ENCODE assay signal across 11 cellular contexts in the genomic region with DNA sequence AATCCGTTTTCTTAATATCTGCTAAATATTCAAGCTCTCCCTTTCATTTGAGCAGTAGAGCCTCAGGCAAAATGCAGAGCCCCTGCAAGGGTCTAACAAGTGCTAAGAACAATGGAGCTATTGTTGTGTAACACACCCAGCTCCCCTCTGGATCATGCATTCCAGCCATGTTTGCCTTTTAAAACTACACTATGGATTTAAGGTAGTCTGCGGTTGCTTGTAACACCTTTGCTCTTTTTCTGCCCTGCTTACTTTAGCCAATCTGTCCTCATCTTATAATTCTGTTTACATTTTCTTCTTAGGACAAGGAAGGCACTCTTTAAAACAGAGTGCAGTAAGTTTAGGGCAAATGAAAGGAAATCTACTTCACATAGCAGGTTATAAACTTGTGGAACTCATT. TPM values are rescaled to one million over a fixed set of nuclear protein-coding genes. Genes with fewer than 3 reads are reported as not detected.
DNase-seq lines count a peak whose midpoint lies in the region; ATAC-seq, FAIRE-seq and TF ChIP-seq lines count a peak whose summit lies in the region.
"Had no signal": no experiment of that assay in that cellular context is flagged by ENCODE, and none has a peak within 500 bp of the region (broad histone marks: within the 10 kb centered on the region; RNA-seq: fewer than 3 reads in every experiment).

No MANE protein-coding gene starts in this region.

- POLR2A ChIA-PET in activated CD4-positive, alpha-beta T cell treated with anti-CD3 and anti-CD28 coated beads for 36 hours (lab: Charles Lee), result no interaction called here

- no peak overlapping the region for H3K4me3 ChIP-seq in kidney (ENCODE audit: low read length in 2 of 2)
- H3K4me3 ChIP-seq: lung, SJSA1 had no signal

- ATAC-seq in activated CD4-positive, alpha-beta T cell treated with anti-CD3 and anti-CD28 coated beads for 36 hours, result no peak
- ATAC-seq in activated CD8-positive, alpha-beta memory T cell treated with anti-CD3 and anti-CD28 coated beads, Interleukin-2, amount 10 ng/mL, durations not matched to agents 7 days and 5 days, result no peak
- ATAC-seq in stimulated activated effector memory CD8-positive, alpha-beta T cell treated with anti-CD3 and anti-CD28 coated beads, Interleukin-12 subunit alpha, Interleukin-12 subunit beta, amount 100 ng/mL, for 72 hours, result no peak

- peak; percentile 43 for DNase-seq in activated CD4-positive, alpha-beta T cell treated with anti-CD3 and anti-CD28 coated beads, Interleukin-2, amount 10 ng/mL, durations not matched to agents 24 days and 14 days
- DNase-seq in activated CD4-positive, alpha-beta T cell treated with anti-CD3 and anti-CD28 coated beads for 36 hours, result no peak
- DNase-seq in kidney, result no peak
- peak; percentile 32 for DNase-seq in urothelium cell line (ENCODE audit: low spot score)
- no peak for DNase-seq in NCI-H2029 (lab: John Stamatoyannopoulos, UW)
- DNase-seq in activated CD8-positive, alpha-beta memory T cell treated with anti-CD3 and anti-CD28 coated beads, Interleukin-2, amount 10 ng/mL, durations not matched to agents 7 days and 5 days, result no peak
- no peak for DNase-seq in stimulated activated effector memory CD8-positive, alpha-beta T cell treated with anti-CD3 and anti-CD28 coated beads, Interleukin-12 subunit alpha, Interleukin-12 subunit beta, amount 100 ng/mL, for 72 hours (ENCODE audit: low spot score in 2 of 2)
- DNase-seq: activated T-cell treated with anti-CD3 and anti-CD28 coated beads, Interleukin-2, amount 50 U/mL, for 24 hours had no signal

- CTCF ChIA-PET in activated CD4-positive, alpha-beta T cell treated with anti-CD3 and anti-CD28 coated beads for 36 hours (lab: Charles Lee), result interaction anchor here (0.7 to 4.2 kb wide), 6 partner anchors 14 to 163 kb away, joined by 3 to 45 read pairs (median 4); no protein-coding TSS in a partner anchor
- CTCF ChIA-PET in activated CD8-positive, alpha-beta memory T cell treated with anti-CD3 and anti-CD28 coated beads, Interleukin-2, amount 10 ng/mL, durations not matched to agents 7 days and 5 days (lab: Charles Lee), result interaction anchor here (1.0 to 2.8 kb wide), 3 partner anchors 13 to 34 kb away, joined by 3 to 18 read pairs (median 5); no protein-coding TSS in a partner anchor

- no peak for TF ChIP-seq CTCF in VCaP (conservative IDR thresholded peaks at IDR 0.05)
- TF ChIP-seq CTCF in kidney (IDR thresholded peaks at IDR 0.05; ENCODE audit: borderline replicate concordance, extremely low read depth, insufficient read depth), result no peak

- no peaks in the 10 kb centered on the region for H3K36me3 Mint-ChIP-seq in activated CD4-positive, alpha-beta T cell treated with anti-CD3 and anti-CD28 coated beads, Interleukin-2, amount 10 ng/mL, durations not matched to agents 24 days and 14 days (ENCODE audit: low read depth)
- no peaks in the 10 kb centered on the region for H3K36me3 Mint-ChIP-seq in activated CD4-positive, alpha-beta T cell treated with anti-CD3 and anti-CD28 coated beads for 36 hours (ENCODE audit: low read depth)
- H3K36me3 Mint-ChIP-seq in activated CD8-positive, alpha-beta memory T cell treated with anti-CD3 and anti-CD28 coated beads, Interleukin-2, amount 10 ng/mL, durations not matched to agents 7 days and 5 days, result peaks cover 7% of the 10 kb centered on the region
- H3K36me3 Mint-ChIP-seq in stimulated activated effector memory CD8-positive, alpha-beta T cell treated with anti-CD3 and anti-CD28 coated beads, Interleukin-12 subunit alpha, Interleukin-12 subunit beta, amount 100 ng/mL, for 72 hours, result no peaks in the 10 kb centered on the region

- no peaks in the 10 kb centered on the region for H3K9me3 ChIP-seq in kidney (ENCODE audit: control insufficient read depth in 1 of 2, low read length in 2 of 2)
- H3K9me3 ChIP-seq: SJSA1 had no signal

- no peaks in the 10 kb centered on the region for H3K36me3 ChIP-seq in kidney (ENCODE audit: control insufficient read depth in 1 of 2, insufficient read depth in 2 of 2, low read length in 2 of 2)
- H3K36me3 ChIP-seq: SJSA1 had no signal

- no peaks in the 10 kb centered on the region for H3K27me3 Mint-ChIP-seq in activated CD4-positive, alpha-beta T cell treated with anti-CD3 and anti-CD28 coated beads, Interleukin-2, amount 10 ng/mL, durations not matched to agents 24 days and 14 days
- H3K27me3 Mint-ChIP-seq in activated CD4-positive, alpha-beta T cell treated with anti-CD3 and anti-CD28 coated beads for 36 hours, result no peaks in the 10 kb centered on the region
- H3K27me3 Mint-ChIP-seq in activated CD8-positive, alpha-beta memory T cell treated with anti-CD3 and anti-CD28 coated beads, Interleukin-2, amount 10 ng/mL, durations not matched to agents 7 days and 5 days, result no peaks in the 10 kb centered on the region
- H3K27me3 Mint-ChIP-seq: activated T-cell treated with anti-CD3 and anti-CD28 coated beads, Interleukin-2, amount 50 U/mL, for 24 hours had no signal

- no peaks in the 10 kb centered on the region for H3K9me3 Mint-ChIP-seq in activated CD4-positive, alpha-beta T cell treated with anti-CD3 and anti-CD28 coated beads, Interleukin-2, amount 10 ng/mL, durations not matched to agents 24 days and 14 days
- H3K9me3 Mint-ChIP-seq in activated CD4-positive, alpha-beta T cell treated with anti-CD3 and anti-CD28 coated beads for 36 hours (ENCODE audit: low read depth), result no peaks in the 10 kb centered on the region
- peaks cover 3% of the 10 kb centered on the region for H3K9me3 Mint-ChIP-seq in activated CD8-positive, alpha-beta memory T cell treated with anti-CD3 and anti-CD28 coated beads, Interleukin-2, amount 10 ng/mL, durations not matched to agents 7 days and 5 days (ENCODE audit: low read depth)
- no peaks in the 10 kb centered on the region for H3K9me3 Mint-ChIP-seq in stimulated activated effector memory CD8-positive, alpha-beta T cell treated with anti-CD3 and anti-CD28 coated beads, Interleukin-12 subunit alpha, Interleukin-12 subunit beta, amount 100 ng/mL, for 72 hours
- H3K9me3 Mint-ChIP-seq: activated T-cell treated with anti-CD3 and anti-CD28 coated beads, Interleukin-2, amount 50 U/mL, for 24 hours had no signal

- peak overlapping the region; percentile 77 for H3K27ac ChIP-seq in VCaP
- peak overlapping the region; percentile 36 to 56 for H3K27ac ChIP-seq in kidney (ENCODE audit: low read depth in 2 of 2, low read length in 2 of 2)

- no peak overlapping the region for H3K4me3 Mint-ChIP-seq in activated CD4-positive, alpha-beta T cell treated with anti-CD3 and anti-CD28 coated beads, Interleukin-2, amount 10 ng/mL, durations not matched to agents 24 days and 14 days
- H3K4me3 Mint-ChIP-seq in activated CD4-positive, alpha-beta T cell treated with anti-CD3 and anti-CD28 coated beads for 36 hours, result no peak overlapping the region
- H3K4me3 Mint-ChIP-seq in activated CD8-positive, alpha-beta memory T cell treated with anti-CD3 and anti-CD28 coated beads, Interleukin-2, amount 10 ng/mL, durations not matched to agents 7 days and 5 days, result no peak overlapping the region
- no peak overlapping the region for H3K4me3 Mint-ChIP-seq in stimulated activated effector memory CD8-positive, alpha-beta T cell treated with anti-CD3 and anti-CD28 coated beads, Interleukin-12 subunit alpha, Interleukin-12 subunit beta, amount 100 ng/mL, for 72 hours
- H3K4me3 Mint-ChIP-seq: activated T-cell treated with anti-CD3 and anti-CD28 coated beads, Interleukin-2, amount 50 U/mL, for 24 hours had no signal

- H3K4me1 Mint-ChIP-seq in activated CD4-positive, alpha-beta T cell treated with anti-CD3 and anti-CD28 coated beads, Interleukin-2, amount 10 ng/mL, durations not matched to agents 24 days and 14 days, result peaks cover 34% of the 10 kb centered on the region
- H3K4me1 Mint-ChIP-seq in activated CD4-positive, alpha-beta T cell treated with anti-CD3 and anti-CD28 coated beads for 36 hours, result peaks cover 47% of the 10 kb centered on the region
- peaks cover 37% of the 10 kb centered on the region for H3K4me1 Mint-ChIP-seq in activated CD8-positive, alpha-beta memory T cell treated with anti-CD3 and anti-CD28 coated beads, Interleukin-2, amount 10 ng/mL, durations not matched to agents 7 days and 5 days
- peaks cover 39% of the 10 kb centered on the region for H3K4me1 Mint-ChIP-seq in stimulated activated effector memory CD8-positive, alpha-beta T cell treated with anti-CD3 and anti-CD28 coated beads, Interleukin-12 subunit alpha, Interleukin-12 subunit beta, amount 100 ng/mL, for 72 hours

- no peak for FAIRE-seq in kidney (lab: Jason Lieb, UNC)
- no peak for FAIRE-seq in urothelium cell line (lab: Jason Lieb, UNC)

- intact Hi-C loops in activated CD4-positive, alpha-beta T cell treated with anti-CD3 and anti-CD28 coated beads, Interleukin-2, amount 10 ng/mL, durations not matched to agents 24 days and 14 days (cut with micrococcal nuclease), result no loop called here
- intact Hi-C loops in activated CD4-positive, alpha-beta T cell treated with anti-CD3 and anti-CD28 coated beads for 36 hours (cut with DNase I, micrococcal nuclease), result no loop called here
- intact Hi-C loops in kidney (cut with DNase I), result no loop called here

- peaks cover 12 to 29% of the 10 kb centered on the region in 2 donors for H3K4me1 ChIP-seq in kidney (ENCODE audit: control insufficient read depth in 1 of 2, insufficient read depth in 1 of 2, low read depth in 1 of 2, low read length in 2 of 2)

- no peak overlapping the region for H3K27ac Mint-ChIP-seq in activated CD4-positive, alpha-beta T cell treated with anti-CD3 and anti-CD28 coated beads, Interleukin-2, amount 10 ng/mL, durations not matched to agents 24 days and 14 days
- no peak overlapping the region for H3K27ac Mint-ChIP-seq in activated CD4-positive, alpha-beta T cell treated with anti-CD3 and anti-CD28 coated beads for 36 hours
- H3K27ac Mint-ChIP-seq in activated CD8-positive, alpha-beta memory T cell treated with anti-CD3 and anti-CD28 coated beads, Interleukin-2, amount 10 ng/mL, durations not matched to agents 7 days and 5 days, result no peak overlapping the region
- H3K27ac Mint-ChIP-seq in stimulated activated effector memory CD8-positive, alpha-beta T cell treated with anti-CD3 and anti-CD28 coated beads, Interleukin-12 subunit alpha, Interleukin-12 subunit beta, amount 100 ng/mL, for 72 hours, result no peak overlapping the region
- H3K27ac Mint-ChIP-seq: activated T-cell treated with anti-CD3 and anti-CD28 coated beads, Interleukin-2, amount 50 U/mL, for 24 hours had no signal

- no peak overlapping the region for H3K9ac ChIP-seq in kidney (ENCODE audit: low read length in 2 of 2)

RNA-seq across cellular contexts. Expression of gene C1orf105, which starts 60.0 kb away (rescaled TPM):
- total RNA-seq in activated CD4-positive, alpha-beta T cell treated with anti-CD3 and anti-CD28 coated beads, Interleukin-2, amount 10 ng/mL, durations not matched to agents 24 days and 14 days, result not detected in 2 replicates
- not detected for total RNA-seq in activated CD4-positive, alpha-beta T cell treated with anti-CD3 and anti-CD28 coated beads for 36 hours
- total RNA-seq in kidney, result not detected
- not detected for polyA plus RNA-seq in kidney (ENCODE audit: insufficient read depth, low read depth, low replicate concordance)
- total RNA-seq in activated CD8-positive, alpha-beta memory T cell treated with anti-CD3 and anti-CD28 coated beads, Interleukin-2, amount 10 ng/mL, durations not matched to agents 7 days and 5 days, result not detected
- total RNA-seq: lung, SJSA1 had no signal
- polyA plus RNA-seq: lung had no signal

Comparison
In these comparisons a context has a peak if more than half of its experiments do, and no peak if none do; other contexts are left out.
1. DNase-seq: peak in activated CD4-positive, alpha-beta T cell treated with anti-CD3 and anti-CD28 coated beads, Interleukin-2, amount 10 ng/mL, durations not matched to agents 24 days and 14 days (single experiment) and urothelium cell line (single experiment); none in activated CD4-positive, alpha-beta T cell treated with anti-CD3 and anti-CD28 coated beads for 36 hours (single experiment), kidney (single experiment), NCI-H2029 (single experiment), activated CD8-positive, alpha-beta memory T cell treated with anti-CD3 and anti-CD28 coated beads, Interleukin-2, amount 10 ng/mL, durations not matched to agents 7 days and 5 days (single experiment) and stimulated activated effector memory CD8-positive, alpha-beta T cell treated with anti-CD3 and anti-CD28 coated beads, Interleukin-12 subunit alpha, Interleukin-12 subunit beta, amount 100 ng/mL, for 72 hours (0 of 2).